12 cellular contexts compared by ENCODE assay signal in the genomic region with DNA sequence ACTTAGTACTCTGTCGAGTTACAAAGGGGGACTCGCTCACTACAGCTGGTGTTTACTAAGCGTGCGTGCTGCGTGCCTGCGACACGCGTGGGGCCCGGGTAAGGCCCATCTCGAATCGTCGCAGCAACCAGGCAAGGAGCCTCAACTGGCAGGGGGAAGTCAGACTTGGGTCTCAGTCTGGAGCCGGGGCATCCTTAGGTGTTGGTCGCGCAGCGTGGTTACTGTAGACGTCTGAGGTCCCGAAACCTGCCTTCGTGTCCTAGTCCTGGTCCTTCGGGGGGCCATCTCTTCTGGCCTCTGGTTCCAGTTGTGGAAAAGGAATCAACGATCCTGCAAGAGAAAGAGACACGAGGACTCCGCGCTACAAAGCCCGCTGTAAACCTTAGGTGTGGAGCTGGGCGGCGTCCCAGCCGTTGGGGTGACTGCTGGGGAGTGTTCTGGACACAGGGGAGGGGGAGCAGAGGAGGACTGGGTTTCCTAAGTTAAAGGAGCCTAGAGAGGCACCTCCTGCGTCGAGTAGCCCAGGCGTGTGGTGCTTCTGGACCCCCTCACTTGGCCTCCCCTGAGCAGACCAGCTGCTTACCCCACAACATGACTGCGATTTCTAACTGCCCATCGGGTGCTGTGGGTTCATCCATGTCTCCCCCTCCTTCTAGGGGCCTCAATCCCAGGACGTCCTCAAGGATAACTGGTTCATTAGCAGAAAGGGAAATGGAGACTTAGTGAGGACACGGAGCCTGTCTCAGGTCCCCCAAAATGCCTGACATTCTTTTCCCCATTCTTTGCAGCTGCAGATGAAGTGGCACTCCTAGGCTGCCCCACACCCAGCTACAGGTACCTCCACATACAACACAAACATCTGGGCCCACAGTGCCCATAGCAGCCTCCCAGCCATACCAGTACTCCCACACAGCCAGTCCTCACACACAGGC. TPM values are rescaled to one million over a fixed set of nuclear protein-coding genes. Genes with fewer than 3 reads are reported as not detected.
DNase-seq lines count a peak whose midpoint lies in the region; ATAC-seq, FAIRE-seq and TF ChIP-seq lines count a peak whose summit lies in the region.
"Had no signal": no experiment of that assay in that cellular context is flagged by ENCODE, and none has a peak within 500 bp of the region (broad histone marks: within the 10 kb centered on the region; RNA-seq: fewer than 3 reads in every experiment).

No MANE protein-coding gene starts in this region.

- no peak overlapping the region for H3K27ac Mint-ChIP-seq in stimulated activated effector memory CD8-positive, alpha-beta T cell treated with anti-CD3 and anti-CD28 coated beads, Interleukin-12 subunit alpha, Interleukin-12 subunit beta, amount 100 ng/mL, for 72 hours

- TF ChIP-seq CTCF in ascending aorta (IDR thresholded peaks at IDR 0.05) (no peak), kidney (IDR thresholded peaks at IDR 0.05; ENCODE audit: borderline replicate concordance, extremely low read depth, insufficient read depth) (no peak)

- H3K4me1 ChIP-seq in ascending aorta (peaks cover 13 to 32% of the 10 kb centered on the region in 2 donors), kidney (ENCODE audit: control insufficient read depth in 1 of 2, insufficient read depth in 1 of 2, low read depth in 1 of 2, low read length in 2 of 2) (peaks cover 4 to 17% of the 10 kb centered on the region in 2 donors)

- H3K9ac ChIP-seq in kidney (ENCODE audit: low read length in 2 of 2), result no peak overlapping the region

- no peaks in the 10 kb centered on the region for H3K9me3 Mint-ChIP-seq in stimulated activated effector memory CD8-positive, alpha-beta T cell treated with anti-CD3 and anti-CD28 coated beads, Interleukin-12 subunit alpha, Interleukin-12 subunit beta, amount 100 ng/mL, for 72 hours

- intact Hi-C loops in ascending aorta (cut with DNase I), result no loop called here
- intact Hi-C loops in kidney (cut with DNase I), result no loop called here
- intact Hi-C loops in head of caudate nucleus (cut with DNase I), result no loop called here

- H3K36me3 ChIP-seq in ascending aorta (no peaks in the 10 kb centered on the region), kidney (ENCODE audit: control insufficient read depth in 1 of 2, insufficient read depth in 2 of 2, low read length in 2 of 2) (no peaks in the 10 kb centered on the region)

- no peak for FAIRE-seq in kidney (lab: Jason Lieb, UNC)
- FAIRE-seq: GM18507 had no signal

- H3K4me1 Mint-ChIP-seq in stimulated activated effector memory CD8-positive, alpha-beta T cell treated with anti-CD3 and anti-CD28 coated beads, Interleukin-12 subunit alpha, Interleukin-12 subunit beta, amount 100 ng/mL, for 72 hours, result peaks cover 7% of the 10 kb centered on the region

- no peaks in the 10 kb centered on the region for H3K27me3 ChIP-seq in ascending aorta

- DNase-seq in NCI-H748 (lab: John Stamatoyannopoulos, UW; ENCODE audit: unreplicated experiment), result peak; percentile 46
- no peak for DNase-seq in NCI-H748 treated with DMSO at 0.1 percent for 48 hours (lab: John Stamatoyannopoulos, UW)
- DNase-seq in ascending aorta (ENCODE audit: low spot score in 2 of 2), result no peak
- peak; percentile 35 for DNase-seq in kidney
- DNase-seq in stimulated activated effector memory CD8-positive, alpha-beta T cell treated with anti-CD3 and anti-CD28 coated beads, Interleukin-12 subunit alpha, Interleukin-12 subunit beta, amount 100 ng/mL, for 72 hours (ENCODE audit: low spot score in 2 of 2), result no peak
- no peak for DNase-seq in head of caudate nucleus
- DNase-seq in NCI-H510A treated with DMSO at 0.1 percent for 48 hours (lab: John Stamatoyannopoulos, UW), result no peak
- DNase-seq: NCI-H187 treated with DMSO at 0.1 percent for 48 hours had no signal

- H3K4me3 ChIP-seq in ascending aorta (peak overlapping the region; percentile 70 to 76), kidney (ENCODE audit: low read length in 2 of 2) (peak overlapping the region in 1 of 2 donors; percentile 35)

- H3K27ac ChIP-seq in ascending aorta, result peak overlapping the region in 1 of 2 donors; percentile 64
- H3K27ac ChIP-seq in kidney (ENCODE audit: low read depth in 2 of 2, low read length in 2 of 2), result no peak overlapping the region
- H3K27ac ChIP-seq: 22Rv1, epithelial cell of prostate had no signal

- H3K4me3 Mint-ChIP-seq in stimulated activated effector memory CD8-positive, alpha-beta T cell treated with anti-CD3 and anti-CD28 coated beads, Interleukin-12 subunit alpha, Interleukin-12 subunit beta, amount 100 ng/mL, for 72 hours, result peak overlapping the region; percentile 77

- no peaks in the 10 kb centered on the region for H3K36me3 Mint-ChIP-seq in stimulated activated effector memory CD8-positive, alpha-beta T cell treated with anti-CD3 and anti-CD28 coated beads, Interleukin-12 subunit alpha, Interleukin-12 subunit beta, amount 100 ng/mL, for 72 hours

- ATAC-seq in stimulated activated effector memory CD8-positive, alpha-beta T cell treated with anti-CD3 and anti-CD28 coated beads, Interleukin-12 subunit alpha, Interleukin-12 subunit beta, amount 100 ng/mL, for 72 hours, result no peak
- ATAC-seq in GM21528 (IDR thresholded peaks at IDR 0.05; ENCODE audit: low FRiP score, unreplicated experiment), result no peak

- no peaks in the 10 kb centered on the region for H3K9me3 ChIP-seq in ascending aorta
- H3K9me3 ChIP-seq in kidney (ENCODE audit: control insufficient read depth in 1 of 2, low read length in 2 of 2), result no peaks in the 10 kb centered on the region

RNA-seq across cellular contexts. Expression of a gene that starts 4.9 kb away (rescaled TPM):
- 11.7 TPM for total RNA-seq in ascending aorta
- total RNA-seq in kidney, result 2.2 TPM
- 0.80 TPM for polyA plus RNA-seq in kidney (ENCODE audit: insufficient read depth, low read depth, low replicate concordance)

Comparison
In these comparisons a context has a peak if more than half of its experiments do, and no peak if none do; other contexts are left out.
1. DNase-seq: peak in NCI-H748 (single experiment) and kidney (single experiment); none in NCI-H748 treated with DMSO at 0.1 percent for 48 hours (single experiment), ascending aorta (0 of 2), stimulated activated effector memory CD8-positive, alpha-beta T cell treated with anti-CD3 and anti-CD28 coated beads, Interleukin-12 subunit alpha, Interleukin-12 subunit beta, amount 100 ng/mL, for 72 hours (0 of 2), head of caudate nucleus (0 of 42) and NCI-H510A treated with DMSO at 0.1 percent for 48 hours (single experiment).